23 cellular contexts compared by ENCODE assay signal in the genomic region with DNA sequence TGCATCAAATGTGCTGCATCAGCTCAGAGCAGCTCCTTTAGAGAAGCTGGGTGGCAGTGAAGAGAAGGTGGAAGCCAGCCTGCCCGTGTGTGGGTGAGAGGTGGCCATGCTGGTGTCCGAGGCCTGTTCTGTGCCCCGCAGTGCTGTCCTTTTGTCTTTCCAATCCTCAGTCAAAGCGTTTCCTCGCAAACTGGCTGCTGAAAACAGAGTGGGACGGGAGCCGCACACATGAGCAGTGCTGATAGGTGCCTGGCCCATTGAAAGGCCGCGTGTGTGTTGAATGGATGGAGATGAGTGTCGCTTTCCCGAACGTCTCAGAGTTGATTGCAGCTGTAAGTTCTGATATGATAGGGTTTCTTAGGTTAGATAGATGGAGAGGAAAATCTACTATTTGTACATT.
"Had no signal": no experiment of that assay in that cellular context is flagged by ENCODE, and none has a peak within 500 bp of the region (broad histone marks: within the 10 kb centered on the region; RNA-seq: fewer than 3 reads in every experiment).

No MANE protein-coding gene starts in this region.

- H3K4me3 ChIP-seq: ascending aorta, breast epithelium, cardiac muscle cell, colonic mucosa, dorsolateral prefrontal cortex had no signal

- ATAC-seq: activated CD4-positive, alpha-beta T cell treated with anti-CD3 and anti-CD28 coated beads for 36 hours; activated CD8-positive, alpha-beta T cell treated with anti-CD3 and anti-CD28 coated beads, Interleukin-2, amount 10 ng/mL, durations not matched to agents 7 days and 5 days; activated T-cell treated with anti-CD3 and anti-CD28 coated beads, Interleukin-2, amount 50 U/mL, for 4 hours; activated T-helper 17 cell treated with anti-CD3 and anti-CD28 coated beads, Interleukin-2, amount 50 U/mL, for 72 hours; esophagus mucosa had no signal

- DNase-seq: activated CD4-positive, alpha-beta T cell treated with anti-CD3 and anti-CD28 coated beads for 36 hours; activated CD4-positive, alpha-beta T cell treated with anti-CD3 and anti-CD28 coated beads, Interleukin-2, amount 10 ng/mL, durations not matched to agents 24 days and 14 days; activated CD4-positive, CD25-positive, alpha-beta regulatory T cell; activated CD4-positive, CD25-positive, alpha-beta regulatory T cell treated with anti-CD3 and anti-CD28 coated beads, Interleukin-2, amount 50 U/mL, for 72 hours; activated CD8-positive, alpha-beta T cell treated with anti-CD3 and anti-CD28 coated beads, Interleukin-2, amount 10 ng/mL, durations not matched to agents 7 days and 5 days; activated gamma-delta T cell; activated naive CD4-positive, alpha-beta T cell; activated naive CD4-positive, alpha-beta T cell treated with anti-CD3 and anti-CD28 coated beads, Interleukin-2, amount 10 ng/mL, durations not matched to agents 7 days and 5 days; activated naive CD8-positive, alpha-beta T cell treated with anti-CD3 and anti-CD28 coated beads, Interleukin-2, amount 10 ng/mL, durations not matched to agents 7 days and 5 days; activated T-cell treated with anti-CD3 and anti-CD28 coated beads, Interleukin-2, amount 50 U/mL, for 4 hours; central memory CD4-positive, alpha-beta T cell; cerebellar nuclear complex; colonic mucosa; effector memory CD4-positive, alpha-beta T cell; endodermal cell; foreskin fibroblast; T-helper 2 cell had no signal

- H3K36me3 ChIP-seq: breast epithelium had no signal

- H3K9me3 ChIP-seq: ascending aorta, breast epithelium, colonic mucosa had no signal

- H3K27me3 ChIP-seq: ascending aorta, breast epithelium, cardiac muscle cell, colonic mucosa, dorsolateral prefrontal cortex had no signal

- H3K4me1 ChIP-seq: ascending aorta, breast epithelium, colonic mucosa had no signal

- H3K27ac ChIP-seq: ascending aorta, breast epithelium, cardiac muscle cell, colonic mucosa, dorsolateral prefrontal cortex had no signal
